Comparison of ENCODE assay signal across 18 cellular contexts in genomic region chr17:43798024-43798423, GRCh38. TPM values are rescaled to one million over a fixed set of nuclear protein-coding genes. Genes with fewer than 3 reads are reported as not detected.
"Had no signal": no experiment of that assay in that cellular context is flagged by ENCODE, and none has a peak within 500 bp of the region (broad histone marks: within the 10 kb centered on the region; RNA-seq: fewer than 3 reads in every experiment).

No MANE protein-coding gene starts in this region.

RNA-seq across cellular contexts. Expression of gene CFAP97D1, which starts 17.8 kb away (rescaled TPM):
- total RNA-seq: activated CD4-positive, alpha-beta memory T cell treated with anti-CD3 and anti-CD28 coated beads, Interleukin-2, amount 10 ng/mL, durations not matched to agents 7 days and 5 days; activated CD4-positive, alpha-beta T cell treated with anti-CD3 and anti-CD28 coated beads, Interleukin-2, amount 10 ng/mL, durations not matched to agents 7 days and 5 days; activated naive CD4-positive, alpha-beta T cell treated with anti-CD3 and anti-CD28 coated beads, Interleukin-2, amount 50 U/mL, for 72 hours; activated naive CD8-positive, alpha-beta T cell treated with anti-CD3 and anti-CD28 coated beads, Interleukin-2, amount 10 ng/mL, durations not matched to agents 7 days and 5 days; activated T-cell treated with anti-CD3 and anti-CD28 coated beads, Interleukin-2, amount 50 U/mL, for 72 hours; ascending aorta; cardiac muscle cell; colonic mucosa; dermis microvascular lymphatic vessel endothelial cell; endothelial cell of umbilical vein; fibroblast of villous mesenchyme; glomerular endothelial cell; T-helper 2 cell treated with Interferon-gamma antibody and Interleukin-4, amounts not matched to agents 100 ng/mL and 5 ng/mL, for 36 hours had no signal
- polyA plus RNA-seq: cardiac muscle cell, endothelial cell of umbilical vein, heart right ventricle had no signal

RNA-seq across cellular contexts. Expression of gene MPP3, which starts 34.9 kb away (rescaled TPM):
- total RNA-seq: activated CD4-positive, alpha-beta memory T cell treated with anti-CD3 and anti-CD28 coated beads, Interleukin-2, amount 10 ng/mL, durations not matched to agents 7 days and 5 days; activated CD4-positive, alpha-beta T cell treated with anti-CD3 and anti-CD28 coated beads, Interleukin-2, amount 10 ng/mL, durations not matched to agents 7 days and 5 days; activated T-cell treated with anti-CD3 and anti-CD28 coated beads, Interleukin-2, amount 50 U/mL, for 72 hours; T-helper 2 cell treated with Interferon-gamma antibody and Interleukin-4, amounts not matched to agents 100 ng/mL and 5 ng/mL, for 36 hours had no signal

RNA-seq across cellular contexts. Expression of gene SOST, which starts 39.4 kb away (rescaled TPM):
- total RNA-seq: activated CD4-positive, alpha-beta memory T cell treated with anti-CD3 and anti-CD28 coated beads, Interleukin-2, amount 10 ng/mL, durations not matched to agents 7 days and 5 days; activated CD4-positive, alpha-beta T cell treated with anti-CD3 and anti-CD28 coated beads, Interleukin-2, amount 10 ng/mL, durations not matched to agents 7 days and 5 days; activated naive CD4-positive, alpha-beta T cell treated with anti-CD3 and anti-CD28 coated beads, Interleukin-2, amount 50 U/mL, for 72 hours; activated naive CD8-positive, alpha-beta T cell treated with anti-CD3 and anti-CD28 coated beads, Interleukin-2, amount 10 ng/mL, durations not matched to agents 7 days and 5 days; activated T-cell treated with anti-CD3 and anti-CD28 coated beads, Interleukin-2, amount 50 U/mL, for 72 hours; breast epithelium; colonic mucosa; dermis microvascular lymphatic vessel endothelial cell; endothelial cell of umbilical vein; fibroblast of lung; fibroblast of villous mesenchyme; glomerular endothelial cell; T-helper 2 cell treated with Interferon-gamma antibody and Interleukin-4, amounts not matched to agents 100 ng/mL and 5 ng/mL, for 36 hours had no signal
- polyA plus RNA-seq: endothelial cell of umbilical vein, esophagus, fibroblast of lung had no signal

RNA-seq across cellular contexts. Expression of gene CD300LG, which starts 49.0 kb away (rescaled TPM):
- total RNA-seq: activated CD4-positive, alpha-beta memory T cell treated with anti-CD3 and anti-CD28 coated beads, Interleukin-2, amount 10 ng/mL, durations not matched to agents 7 days and 5 days; activated CD4-positive, alpha-beta T cell treated with anti-CD3 and anti-CD28 coated beads, Interleukin-2, amount 10 ng/mL, durations not matched to agents 7 days and 5 days; activated naive CD4-positive, alpha-beta T cell treated with anti-CD3 and anti-CD28 coated beads, Interleukin-2, amount 50 U/mL, for 72 hours; activated naive CD8-positive, alpha-beta T cell treated with anti-CD3 and anti-CD28 coated beads, Interleukin-2, amount 10 ng/mL, durations not matched to agents 7 days and 5 days; activated T-cell treated with anti-CD3 and anti-CD28 coated beads, Interleukin-2, amount 50 U/mL, for 72 hours; cardiac muscle cell; dermis microvascular lymphatic vessel endothelial cell; endothelial cell of umbilical vein; fibroblast of lung; fibroblast of villous mesenchyme; glomerular endothelial cell; T-helper 2 cell treated with Interferon-gamma antibody and Interleukin-4, amounts not matched to agents 100 ng/mL and 5 ng/mL, for 36 hours; WTC11 had no signal
- polyA plus RNA-seq: cardiac muscle cell, endothelial cell of umbilical vein, fibroblast of lung had no signal
